In genomic region chr6:114419175-114419574, GRCh38 we compare ENCODE assay signal across 10 cellular contexts.
A peak's percentile ranks its signal among the peaks of the same experiment; 100 is the strongest.
DNase-seq lines count a peak whose midpoint lies in the region; ATAC-seq and TF ChIP-seq lines count a peak whose summit lies in the region.
"Had no signal": no experiment of that assay in that cellular context is flagged by ENCODE, and none has a peak within 500 bp of the region (broad histone marks: within the 10 kb centered on the region; RNA-seq: fewer than 3 reads in every experiment).

No MANE protein-coding gene starts in this region.

- H3K9me3 ChIP-seq in vagina: no peaks in the 10 kb centered on the region

- H3K27ac ChIP-seq in vagina: no peak overlapping the region

- H3K9me3 Mint-ChIP-seq in activated CD4-positive, alpha-beta T cell treated with anti-CD3 and anti-CD28 coated beads, Interleukin-2, amount 10 ng/mL, durations not matched to agents 24 days and 14 days: no peaks in the 10 kb centered on the region

- H3K4me1 ChIP-seq in vagina: no peaks in the 10 kb centered on the region

- no peak for TF ChIP-seq CTCF in vagina (IDR thresholded peaks at IDR 0.05)

- H3K4me3 ChIP-seq in vagina: no peak overlapping the region

- intact Hi-C loops in activated CD4-positive, alpha-beta T cell treated with anti-CD3 and anti-CD28 coated beads, Interleukin-2, amount 10 ng/mL, durations not matched to agents 24 days and 14 days (cut with micrococcal nuclease): no loop called here
- intact Hi-C loops in vagina (cut with DNase I): no loop called here

- no peaks in the 10 kb centered on the region for H3K4me1 Mint-ChIP-seq in activated CD4-positive, alpha-beta T cell treated with anti-CD3 and anti-CD28 coated beads, Interleukin-2, amount 10 ng/mL, durations not matched to agents 24 days and 14 days

- H3K4me3 Mint-ChIP-seq in activated CD4-positive, alpha-beta T cell treated with anti-CD3 and anti-CD28 coated beads, Interleukin-2, amount 10 ng/mL, durations not matched to agents 24 days and 14 days: no peak overlapping the region

- no peaks in the 10 kb centered on the region for H3K27me3 ChIP-seq in vagina

- H3K36me3 ChIP-seq in vagina: no peaks in the 10 kb centered on the region

- no peaks in the 10 kb centered on the region for H3K27me3 Mint-ChIP-seq in activated CD4-positive, alpha-beta T cell treated with anti-CD3 and anti-CD28 coated beads, Interleukin-2, amount 10 ng/mL, durations not matched to agents 24 days and 14 days

- ATAC-seq in GM19328 (IDR thresholded peaks at IDR 0.05; ENCODE audit: unreplicated experiment) (peak; percentile 91), HG02970 (IDR thresholded peaks at IDR 0.05; ENCODE audit: low FRiP score, unreplicated experiment) (peak; percentile 76)

- DNase-seq in A172 (ENCODE audit: low spot score) (peak; percentile 40), M059J (ENCODE audit: low read depth) (peak; percentile 2), NOMO-1 (lab: John Stamatoyannopoulos, UW; ENCODE audit: unreplicated experiment in 2 of 2) (no peak), vagina (ENCODE audit: extremely low spot score in 2 of 2) (no peak), T1000 (lab: John Stamatoyannopoulos, UW) (no peak)
- no peak for DNase-seq in activated CD4-positive, alpha-beta T cell treated with anti-CD3 and anti-CD28 coated beads, Interleukin-2, amount 10 ng/mL, durations not matched to agents 24 days and 14 days
- DNase-seq: stimulated activated CD4-positive, alpha-beta T cell treated with anti-CD3 and anti-CD28 coated beads, Interleukin-12 subunit alpha, Interleukin-12 subunit beta, amount 100 ng/mL, for 4 hours; SW 1271 had no signal

- no peak for TF ChIP-seq POLR2A in vagina (IDR thresholded peaks at IDR 0.05)

- no peak overlapping the region for H3K27ac Mint-ChIP-seq in activated CD4-positive, alpha-beta T cell treated with anti-CD3 and anti-CD28 coated beads, Interleukin-2, amount 10 ng/mL, durations not matched to agents 24 days and 14 days

- H3K36me3 Mint-ChIP-seq in activated CD4-positive, alpha-beta T cell treated with anti-CD3 and anti-CD28 coated beads, Interleukin-2, amount 10 ng/mL, durations not matched to agents 24 days and 14 days (ENCODE audit: low read depth): no peaks in the 10 kb centered on the region

Comparison
In these comparisons a context has a peak if more than half of its experiments do, and no peak if none do; other contexts are left out.
1. DNase-seq: peak in A172 (single experiment) and M059J (single experiment); none in activated CD4-positive, alpha-beta T cell treated with anti-CD3 and anti-CD28 coated beads, Interleukin-2, amount 10 ng/mL, durations not matched to agents 24 days and 14 days (single experiment), NOMO-1 (0 of 2), vagina (0 of 2) and T1000 (single experiment).